19 cellular contexts compared by ENCODE assay signal in the genomic region with DNA sequence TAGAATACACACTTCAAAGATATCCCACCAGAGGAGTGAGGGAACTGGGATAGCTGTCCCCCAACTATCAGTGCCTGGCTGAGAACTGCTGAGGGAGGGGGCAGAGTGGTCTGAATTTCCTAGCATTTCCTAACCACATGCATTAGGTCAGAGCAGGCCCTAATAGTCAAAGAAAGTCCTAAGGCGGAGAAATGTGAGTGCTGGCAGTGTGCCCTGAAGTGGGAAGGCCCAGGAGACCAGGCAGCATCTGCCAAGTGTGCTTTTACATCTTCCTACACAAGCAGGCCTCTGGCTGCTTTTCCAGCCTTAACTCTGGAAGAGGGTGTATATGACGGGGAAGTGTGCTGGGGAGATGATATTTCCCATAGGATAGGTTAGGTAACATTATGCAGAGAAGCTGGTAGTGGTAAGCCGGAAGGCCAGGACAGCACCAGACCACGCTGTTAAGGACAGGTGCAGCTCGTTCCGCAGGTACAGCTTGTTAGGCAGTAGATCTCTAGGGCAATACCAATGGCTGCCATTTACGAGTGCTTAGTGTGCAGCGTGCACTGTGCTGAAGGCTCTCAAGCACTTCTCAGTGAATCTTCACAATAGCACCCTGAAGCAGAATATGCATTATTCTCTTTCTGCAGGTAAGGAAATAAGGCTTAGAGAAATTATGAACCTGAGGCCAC. TPM values are rescaled to one million over a fixed set of nuclear protein-coding genes. Genes with fewer than 3 reads are reported as not detected.
A peak's percentile ranks its signal among the peaks of the same experiment; 100 is the strongest.
DNase-seq lines count a peak whose midpoint lies in the region; ATAC-seq and TF ChIP-seq lines count a peak whose summit lies in the region.
"Had no signal": no experiment of that assay in that cellular context is flagged by ENCODE, and none has a peak within 500 bp of the region (broad histone marks: within the 10 kb centered on the region; RNA-seq: fewer than 3 reads in every experiment).

No MANE protein-coding gene starts in this region.

- H3K36me3 Mint-ChIP-seq in chondrocyte (ENCODE audit: low read depth), result no peaks in the 10 kb centered on the region
- H3K36me3 Mint-ChIP-seq: CD8-positive, alpha-beta T cell; natural killer cell treated with Interleukin-12 subunit alpha and Interleukin-12 subunit beta and Interleukin-15 and Interleukin-18, amount 100 ng/mL, for 72 hours had no signal

- WGBS in testis, 2 donors, result 71 to 80% methylated on average over 8 of the region's 8 CpGs

- H3K27me3 Mint-ChIP-seq in chondrocyte (ENCODE audit: low read depth), result peaks cover 4% of the 10 kb centered on the region
- H3K27me3 Mint-ChIP-seq: natural killer cell treated with Interleukin-12 subunit alpha and Interleukin-12 subunit beta and Interleukin-15 and Interleukin-18, amount 100 ng/mL, for 72 hours had no signal

- no peaks in the 10 kb centered on the region for H3K36me3 ChIP-seq in testis (ENCODE audit: low read depth, missing control alignments)

- TF ChIP-seq CTCF in testis (IDR thresholded peaks at IDR 0.05) (no peak), chondrocyte (IDR thresholded peaks at IDR 0.05) (no peak)

- DNase-seq in Right ventricle myocardium superior, result peak; percentile 45
- no peak for DNase-seq in Right ventricle myocardium inferior (ENCODE audit: missing footprints)
- DNase-seq in NCI-H69 (lab: John Stamatoyannopoulos, UW), result peak; percentile 36
- peak; percentile 14 for DNase-seq in iris pigment epithelial cell (ENCODE audit: low read depth)
- peak; percentile 42 for DNase-seq in testis
- DNase-seq in NCI-H774 (lab: John Stamatoyannopoulos, UW), result no peak
- DNase-seq in chondrocyte (ENCODE audit: low spot score), result no peak
- DNase-seq in activated effector memory CD4-positive, alpha-beta T cell treated with Interleukin-2 at 50 U/mL for 16 hours, result no peak
- DNase-seq: activated CD4-positive, alpha-beta T cell treated with anti-CD3 and anti-CD28 coated beads, Interleukin-2, amount 10 ng/mL, durations not matched to agents 7 days and 5 days; activated T-cell treated with anti-CD3 and anti-CD28 coated beads, Interleukin-2, amount 50 U/mL, for 1 hour; CD8-positive, alpha-beta T cell; erythroblast; GF-D8; stimulated activated naive CD4-positive, alpha-beta T cell treated with Interleukin-2 at 50 U/mL for 16 hours had no signal

- H3K27ac ChIP-seq in testis, result no peak overlapping the region
- H3K27ac ChIP-seq: A549, skin epidermis had no signal

- no peak for TF ChIP-seq POLR2A in testis (IDR thresholded peaks at IDR 0.05)

- H3K27me3 ChIP-seq in testis, result no peaks in the 10 kb centered on the region

- H3K4me1 ChIP-seq in testis, result no peaks in the 10 kb centered on the region
- H3K4me1 ChIP-seq: A549 had no signal

- H3K9me3 ChIP-seq in testis, result no peaks in the 10 kb centered on the region
- H3K9me3 ChIP-seq: A549 had no signal

- no peak overlapping the region for H3K4me3 Mint-ChIP-seq in chondrocyte (ENCODE audit: unreplicated experiment)
- H3K4me3 Mint-ChIP-seq: activated CD4-positive, alpha-beta T cell treated with anti-CD3 and anti-CD28 coated beads, Interleukin-2, amount 10 ng/mL, durations not matched to agents 7 days and 5 days; CD8-positive, alpha-beta T cell; natural killer cell treated with Interleukin-12 subunit alpha and Interleukin-12 subunit beta and Interleukin-15 and Interleukin-18, amount 100 ng/mL, for 72 hours; T-helper 2 cell treated with Interferon-gamma antibody and Interleukin-4, amounts not matched to agents 5 μg/mL and 100 μg/mL, for 36 hours had no signal

- no peaks in the 10 kb centered on the region for H3K4me1 Mint-ChIP-seq in chondrocyte (ENCODE audit: low read depth)
- H3K4me1 Mint-ChIP-seq: activated CD4-positive, alpha-beta T cell treated with anti-CD3 and anti-CD28 coated beads, Interleukin-2, amount 10 ng/mL, durations not matched to agents 7 days and 5 days had no signal

- ATAC-seq in Right ventricle myocardium superior (ENCODE audit: poor library complexity) (no peak), Right ventricle myocardium inferior (no peak)
- ATAC-seq: A549; CD8-positive, alpha-beta T cell; natural killer cell treated with Interleukin-12 subunit alpha and Interleukin-12 subunit beta and Interleukin-15 and Interleukin-18, amount 100 ng/mL, for 72 hours had no signal

- peaks cover 4% of the 10 kb centered on the region for H3K9me3 Mint-ChIP-seq in chondrocyte (ENCODE audit: low read depth)
- H3K9me3 Mint-ChIP-seq: T-helper 2 cell treated with Interferon-gamma antibody and Interleukin-4, amounts not matched to agents 5 μg/mL and 100 μg/mL, for 36 hours had no signal

- intact Hi-C loops in Right ventricle myocardium superior (cut with DNase I) (no loop called here), Right ventricle myocardium inferior (cut with DNase I) (no loop called here), testis (cut with DNase I; ENCODE audit: low total_unique reads) (no loop called here)

- H3K4me3 ChIP-seq in testis, result no peak overlapping the region
- H3K4me3 ChIP-seq: A549, lung, skin epidermis had no signal

- no peak overlapping the region for H3K27ac Mint-ChIP-seq in chondrocyte (ENCODE audit: unreplicated experiment)
- H3K27ac Mint-ChIP-seq: activated CD4-positive, alpha-beta T cell treated with anti-CD3 and anti-CD28 coated beads, Interleukin-2, amount 10 ng/mL, durations not matched to agents 7 days and 5 days; CD8-positive, alpha-beta T cell; natural killer cell treated with Interleukin-12 subunit alpha and Interleukin-12 subunit beta and Interleukin-15 and Interleukin-18, amount 100 ng/mL, for 72 hours; T-helper 2 cell treated with Interferon-gamma antibody and Interleukin-4, amounts not matched to agents 5 μg/mL and 100 μg/mL, for 36 hours had no signal

RNA-seq across cellular contexts. Expression of gene CCDC198, which starts 9.1 kb away (rescaled TPM):
- not detected for total RNA-seq in Right ventricle myocardium superior
- not detected for total RNA-seq in Right ventricle myocardium inferior
- total RNA-seq in testis, result not detected
- 3.8 TPM for polyA plus RNA-seq in testis (ENCODE audit: insufficient read depth, low read depth, low replicate concordance)
- 0.13 TPM in 1 of 3 replicates, not detected in the others for total RNA-seq in chondrocyte
- total RNA-seq: activated CD4-positive, alpha-beta T cell treated with anti-CD3 and anti-CD28 coated beads, Interleukin-2, amount 10 ng/mL, durations not matched to agents 7 days and 5 days; CD8-positive, alpha-beta T cell; lung; natural killer cell treated with Interleukin-12 subunit alpha and Interleukin-12 subunit beta and Interleukin-15 and Interleukin-18, amount 100 ng/mL, for 72 hours had no signal
- polyA plus RNA-seq: lung had no signal

Comparison
In these comparisons a context has a peak if more than half of its experiments do, and no peak if none do; other contexts are left out.
1. DNase-seq: peak in Right ventricle myocardium superior (single experiment), NCI-H69 (single experiment), iris pigment epithelial cell (single experiment) and testis (single experiment); none in Right ventricle myocardium inferior (single experiment), NCI-H774 (single experiment), chondrocyte (single experiment) and activated effector memory CD4-positive, alpha-beta T cell treated with Interleukin-2 at 50 U/mL for 16 hours (single experiment).